Comparison of ENCODE assay signal across 16 cellular contexts in genomic region chr14:89921346-89921745, GRCh38.
"Had no signal": no experiment of that assay in that cellular context is flagged by ENCODE, and none has a peak within 500 bp of the region (broad histone marks: within the 10 kb centered on the region; RNA-seq: fewer than 3 reads in every experiment).

No MANE protein-coding gene starts in this region.

- H3K27me3 ChIP-seq: adrenal gland, heart left ventricle, sigmoid colon, testis, upper lobe of right lung had no signal

- H3K36me3 ChIP-seq: adrenal gland, sigmoid colon, upper lobe of right lung had no signal

- H3K27ac Mint-ChIP-seq: activated naive CD4-positive, alpha-beta T cell treated with anti-CD3 and anti-CD28 coated beads, Interleukin-2, amount 10 ng/mL, durations not matched to agents 7 days and 5 days; activated T-helper 1 cell treated with anti-CD3 and anti-CD28 coated beads, Interleukin-12 subunit alpha, Interleukin-12 subunit beta, Interleukin-2, Interleukin-4 antibody, amounts not matched to agents 30 ng/mL and 10 ng/mL and 1 ng/mL, durations not matched to agents 14 hours and 24 hours and 36 hours; nephron had no signal

- FAIRE-seq: colon had no signal

- H3K27ac ChIP-seq: adrenal gland, heart left ventricle, sigmoid colon, testis, upper lobe of right lung had no signal

- H3K4me3 Mint-ChIP-seq: activated naive CD4-positive, alpha-beta T cell treated with anti-CD3 and anti-CD28 coated beads, Interleukin-2, amount 10 ng/mL, durations not matched to agents 7 days and 5 days; activated T-helper 1 cell treated with anti-CD3 and anti-CD28 coated beads, Interleukin-12 subunit alpha, Interleukin-12 subunit beta, Interleukin-2, Interleukin-4 antibody, amounts not matched to agents 30 ng/mL and 10 ng/mL and 1 ng/mL, durations not matched to agents 14 hours and 24 hours and 36 hours; nephron had no signal

- H3K4me3 ChIP-seq: adrenal gland, heart left ventricle, sigmoid colon, testis, upper lobe of right lung had no signal

- H3K4me1 ChIP-seq: adrenal gland, heart left ventricle, testis, upper lobe of right lung had no signal

- H3K9me3 Mint-ChIP-seq: activated naive CD4-positive, alpha-beta T cell treated with anti-CD3 and anti-CD28 coated beads, Interleukin-2, amount 10 ng/mL, durations not matched to agents 7 days and 5 days; activated T-helper 1 cell treated with anti-CD3 and anti-CD28 coated beads, Interleukin-12 subunit alpha, Interleukin-12 subunit beta, Interleukin-2, Interleukin-4 antibody, amounts not matched to agents 30 ng/mL and 10 ng/mL and 1 ng/mL, durations not matched to agents 14 hours and 24 hours and 36 hours; nephron had no signal

- H3K36me3 Mint-ChIP-seq: activated naive CD4-positive, alpha-beta T cell treated with anti-CD3 and anti-CD28 coated beads, Interleukin-2, amount 10 ng/mL, durations not matched to agents 7 days and 5 days had no signal

- H3K27me3 Mint-ChIP-seq: activated naive CD4-positive, alpha-beta T cell treated with anti-CD3 and anti-CD28 coated beads, Interleukin-2, amount 10 ng/mL, durations not matched to agents 7 days and 5 days had no signal

- H3K4me1 Mint-ChIP-seq: activated naive CD4-positive, alpha-beta T cell treated with anti-CD3 and anti-CD28 coated beads, Interleukin-2, amount 10 ng/mL, durations not matched to agents 7 days and 5 days had no signal

- H3K9me3 ChIP-seq: adrenal gland, heart left ventricle, sigmoid colon, testis, upper lobe of right lung had no signal

- ATAC-seq: heart left ventricle, left lobe of liver, upper lobe of right lung had no signal

- DNase-seq: activated CD4-positive, alpha-beta T cell treated with anti-CD3 and anti-CD28 coated beads for 48 hours; activated naive CD4-positive, alpha-beta T cell treated with anti-CD3 and anti-CD28 coated beads, Interleukin-2, amount 10 ng/mL, durations not matched to agents 7 days and 5 days; adrenal gland; heart left ventricle; islet precursor cell; sigmoid colon; stimulated activated CD4-positive, alpha-beta T cell treated with anti-CD3 and anti-CD28 coated beads, Interleukin-2, amount 100 ng/mL, for 48 hours; stimulated activated CD8-positive, alpha-beta memory T cell treated with anti-CD3 and anti-CD28 coated beads, Interleukin-4, amount 100 ng/mL, for 48 hours; stimulated activated naive CD8-positive, alpha-beta T cell treated with anti-CD3 and anti-CD28 coated beads, Interleukin-15, Interleukin-2, amounts not matched to agents 100 U/mL and 50 U/mL, for 24 hours; T-helper 1 cell; testis; upper lobe of right lung had no signal
